ENCODE assay signal across 1 cellular context in the genomic region with DNA sequence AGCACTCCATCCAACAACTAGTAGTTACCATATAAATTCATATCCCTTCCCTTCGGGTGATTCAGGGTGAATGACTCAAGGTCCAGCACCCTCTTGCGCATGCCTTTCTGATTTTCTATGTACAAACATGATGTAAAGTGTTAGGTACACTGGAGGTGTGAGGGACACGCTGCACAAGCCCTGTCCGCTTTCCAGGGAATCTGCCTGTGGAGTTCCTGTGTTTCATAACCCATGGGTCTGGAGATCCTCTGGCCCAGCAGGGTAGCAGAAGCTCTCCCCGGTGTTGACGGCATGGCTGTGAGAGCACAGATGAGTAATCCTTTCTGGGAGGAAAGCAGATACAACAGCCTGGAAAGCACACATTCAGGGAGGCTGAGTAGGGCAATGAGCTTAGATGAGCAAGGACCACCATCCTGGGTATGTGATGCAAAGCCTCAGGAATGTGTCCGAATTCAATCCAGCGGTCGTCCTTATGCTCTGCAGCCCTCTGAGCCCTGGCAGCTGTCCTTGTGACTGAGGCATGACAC.
TF ChIP-seq lines count a peak whose summit lies in the region.

No MANE protein-coding gene starts in this region.

TF ChIP-seq in H1, 55 proteins besides CTCF, POLR2A, EP300 and RAD21:
- TF ChIP-seq CREB1 (IDR thresholded peaks at IDR 0.05) (no peak), KDM1A (IDR thresholded peaks at IDR 0.05; ENCODE audit: borderline replicate concordance, low read length) (no peak), POU5F1 (IDR thresholded peaks at IDR 0.05; ENCODE audit: low read depth, low read length) (no peak), HDAC6 (IDR thresholded peaks at IDR 0.05; ENCODE audit: low read depth, low read length) (no peak), CHD1 (IDR thresholded peaks at IDR 0.05; ENCODE audit: low read depth, low read length) (no peak), GTF2F1 (IDR thresholded peaks at IDR 0.05; ENCODE audit: borderline replicate concordance, low read depth, low read length) (no peak), MAFK (IDR thresholded peaks at IDR 0.05; ENCODE audit: low read depth, low read length) (no peak), TAF7 (optimal IDR thresholded peaks at IDR 0.05; ENCODE audit: borderline replicate concordance, low read depth, low read length) (no peak), CTBP2 (IDR thresholded peaks at IDR 0.05; ENCODE audit: borderline replicate concordance, insufficient read depth, insufficient read length, low read length) (no peak), TBP (IDR thresholded peaks at IDR 0.05; ENCODE audit: low read depth, low read length) (no peak), EGR1 (IDR thresholded peaks at IDR 0.05; ENCODE audit: borderline replicate concordance, low read depth, low read length) (no peak), SIX5 (IDR thresholded peaks at IDR 0.05; ENCODE audit: low read depth, low read length) (no peak), SIN3A (conservative IDR thresholded peaks at IDR 0.05 in 1 of 2, IDR thresholded peaks at IDR 0.05 in 1 of 2; ENCODE audit: low read depth in 1 of 2, low read length in 2 of 2) (no peak)
